ENCODE assay signal across 15 cellular contexts in genomic region chr3:71240035-71240434, GRCh38.
DNase-seq lines count a peak whose midpoint lies in the region; ATAC-seq and TF ChIP-seq lines count a peak whose summit lies in the region.
"Had no signal": no experiment of that assay in that cellular context is flagged by ENCODE, and none has a peak within 500 bp of the region (broad histone marks: within the 10 kb centered on the region; RNA-seq: fewer than 3 reads in every experiment).

No MANE protein-coding gene starts in this region.

- H3K4me1 Mint-ChIP-seq in activated T-cell treated with anti-CD3 and anti-CD28 coated beads, Interleukin-2, amount 50 U/mL, for 24 hours (ENCODE audit: low read depth) = peaks cover 62% of the 10 kb centered on the region
- peaks cover 30% of the 10 kb centered on the region for H3K4me1 Mint-ChIP-seq in activated T-cell treated with anti-CD3 and anti-CD28 coated beads, Interleukin-2, amount 50 U/mL, for 4 hours (ENCODE audit: low read depth)
- H3K4me1 Mint-ChIP-seq in nephron (peaks cover 63% of the 10 kb centered on the region), type B pancreatic cell (ENCODE audit: unreplicated experiment) (peaks cover 55% of the 10 kb centered on the region)

- no peak for ATAC-seq in activated T-cell treated with anti-CD3 and anti-CD28 coated beads, Interleukin-2, amount 50 U/mL, for 4 hours
- ATAC-seq in GM18907 (IDR thresholded peaks at IDR 0.05; ENCODE audit: unreplicated experiment) = no peak
- ATAC-seq in GM21360 (IDR thresholded peaks at IDR 0.05; ENCODE audit: unreplicated experiment) = no peak
- ATAC-seq: left colon had no signal

- DNase-seq in activated T-cell treated with anti-CD3 and anti-CD28 coated beads, Interleukin-2, amount 50 U/mL, for 24 hours = no peak
- no peak for DNase-seq in activated T-cell treated with anti-CD3 and anti-CD28 coated beads, Interleukin-2, amount 50 U/mL, for 4 hours
- DNase-seq in fibroblast of peridontal ligament (ENCODE audit: extremely low read depth) (peak; percentile 43), type B pancreatic cell (ENCODE audit: extremely low spot score, unreplicated experiment) (no peak), globus pallidus (ENCODE audit: low spot score) (no peak)
- DNase-seq: activated CD4-positive, alpha-beta T cell treated with anti-CD3 and anti-CD28 coated beads, Interleukin-2, amount 50 U/mL, for 48 hours; dorsolateral prefrontal cortex; GOT3; left colon; NCI-H187; NCI-H524; thyroid gland had no signal

- peaks cover 56% of the 10 kb centered on the region for H3K36me3 Mint-ChIP-seq in activated T-cell treated with anti-CD3 and anti-CD28 coated beads, Interleukin-2, amount 50 U/mL, for 24 hours (ENCODE audit: low read depth)
- H3K36me3 Mint-ChIP-seq in activated T-cell treated with anti-CD3 and anti-CD28 coated beads, Interleukin-2, amount 50 U/mL, for 4 hours (ENCODE audit: insufficient read depth) = peaks cover 30% of the 10 kb centered on the region
- H3K36me3 Mint-ChIP-seq in nephron (ENCODE audit: low read depth) (peaks cover 3% of the 10 kb centered on the region), type B pancreatic cell (peaks cover 12% of the 10 kb centered on the region)

- TF ChIP-seq CTCF in nephron (IDR thresholded peaks at IDR 0.05; ENCODE audit: unreplicated experiment in 3 of 3) (no peak), type B pancreatic cell (conservative IDR thresholded peaks at IDR 0.05) (no peak)

- H3K27me3 Mint-ChIP-seq in activated T-cell treated with anti-CD3 and anti-CD28 coated beads, Interleukin-2, amount 50 U/mL, for 24 hours = no peaks in the 10 kb centered on the region
- H3K27me3 Mint-ChIP-seq in activated T-cell treated with anti-CD3 and anti-CD28 coated beads, Interleukin-2, amount 50 U/mL, for 4 hours (ENCODE audit: low read depth) = no peaks in the 10 kb centered on the region
- H3K27me3 Mint-ChIP-seq in nephron (ENCODE audit: low read depth) (peaks cover 4% of the 10 kb centered on the region), type B pancreatic cell (no peaks in the 10 kb centered on the region)

- peak overlapping the region; percentile 83 for H3K27ac Mint-ChIP-seq in activated T-cell treated with anti-CD3 and anti-CD28 coated beads, Interleukin-2, amount 50 U/mL, for 24 hours
- H3K27ac Mint-ChIP-seq in nephron (peak overlapping the region; percentile 40 to 87 (median 66)), type B pancreatic cell (peak overlapping the region; percentile 30)

- H3K9me3 Mint-ChIP-seq in activated T-cell treated with anti-CD3 and anti-CD28 coated beads, Interleukin-2, amount 50 U/mL, for 24 hours = no peaks in the 10 kb centered on the region
- peaks cover 4% of the 10 kb centered on the region for H3K9me3 Mint-ChIP-seq in activated T-cell treated with anti-CD3 and anti-CD28 coated beads, Interleukin-2, amount 50 U/mL, for 4 hours
- no peaks in the 10 kb centered on the region for H3K9me3 Mint-ChIP-seq in nephron
- peaks cover 4% of the 10 kb centered on the region for H3K9me3 Mint-ChIP-seq in type B pancreatic cell

- H3K4me3 Mint-ChIP-seq in activated T-cell treated with anti-CD3 and anti-CD28 coated beads, Interleukin-2, amount 50 U/mL, for 24 hours = no peak overlapping the region
- H3K4me3 Mint-ChIP-seq in activated T-cell treated with anti-CD3 and anti-CD28 coated beads, Interleukin-2, amount 50 U/mL, for 4 hours = no peak overlapping the region
- H3K4me3 Mint-ChIP-seq in nephron (peak overlapping the region; percentile 49 to 68 (median 58)), type B pancreatic cell (peak overlapping the region; percentile 56)

Comparison
In these comparisons a context has a peak if more than half of its experiments do, and no peak if none do; other contexts are left out.
1. H3K27ac Mint-ChIP-seq: peak in every context shown above with its lines; median percentile 83 in activated T-cell treated with anti-CD3 and anti-CD28 coated beads, Interleukin-2, amount 50 U/mL, for 24 hours; 66 in nephron; 30 in type B pancreatic cell.
2. H3K4me3 Mint-ChIP-seq: peak in nephron (3 of 3) and type B pancreatic cell (single experiment); none in activated T-cell treated with anti-CD3 and anti-CD28 coated beads, Interleukin-2, amount 50 U/mL, for 24 hours (single experiment) and activated T-cell treated with anti-CD3 and anti-CD28 coated beads, Interleukin-2, amount 50 U/mL, for 4 hours (single experiment).